18 cellular contexts compared by ENCODE assay signal in the genomic region with DNA sequence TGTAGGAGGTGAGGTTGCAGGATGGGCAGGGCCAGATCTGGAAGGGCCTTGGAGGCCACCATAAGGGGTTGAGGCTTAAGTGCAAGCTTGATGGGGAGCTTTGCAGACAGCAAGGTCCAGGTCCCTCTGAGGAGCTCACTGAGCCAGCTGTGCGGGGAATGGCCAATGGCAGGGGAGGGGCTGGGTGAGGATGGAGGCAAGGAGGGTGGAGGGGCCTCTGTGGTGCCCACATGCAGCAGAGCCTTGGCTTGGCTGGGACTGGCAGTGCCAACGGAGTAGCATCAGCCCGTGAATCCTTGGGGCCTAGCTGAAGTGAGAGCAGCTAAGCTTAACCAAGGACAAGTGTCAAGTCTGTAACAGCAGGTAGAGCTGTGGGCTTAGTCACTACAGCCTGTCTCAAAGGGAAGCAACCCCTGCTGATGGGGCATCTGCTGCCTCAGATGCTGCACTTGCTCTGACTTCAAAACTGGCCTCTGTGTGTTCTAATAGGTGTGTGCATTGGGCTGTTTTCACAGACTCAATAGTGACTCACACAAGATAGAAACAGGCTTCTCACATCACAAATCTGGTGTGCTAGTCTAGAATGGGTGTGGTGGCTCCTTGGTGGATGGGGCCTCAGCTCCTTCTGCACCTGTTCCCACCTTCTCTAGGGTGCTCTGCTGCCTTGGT.
"Had no signal": no experiment of that assay in that cellular context is flagged by ENCODE, and none has a peak within 500 bp of the region (broad histone marks: within the 10 kb centered on the region; RNA-seq: fewer than 3 reads in every experiment).

No MANE protein-coding gene starts in this region.

- ATAC-seq: gastroesophageal sphincter had no signal

- H3K4me1 ChIP-seq: gastroesophageal sphincter, heart left ventricle, left ventricle myocardium inferior, prostate gland, right atrium auricular region, suprapubic skin, transverse colon, vagina had no signal

- DNase-seq: activated B cell treated with CpG ODN at 0.5 μM for 24 hours; activated CD4-positive, alpha-beta T cell treated with anti-CD3 and anti-CD28 coated beads, Interleukin-2, amount 10 ng/mL, durations not matched to agents 24 days and 14 days; activated naive CD4-positive, alpha-beta T cell; activated naive CD8-positive, alpha-beta T cell treated with anti-CD3 and anti-CD28 coated beads for 36 hours; amniotic stem cell; cortex of kidney; heart left ventricle; left ventricle myocardium inferior; mammary epithelial cell; stimulated activated CD4-positive, alpha-beta T cell treated with anti-CD3 and anti-CD28 coated beads, Interleukin-2, amount 100 ng/mL, for 24 hours; transverse colon had no signal

- H3K4me3 ChIP-seq: gastroesophageal sphincter, heart left ventricle, left ventricle myocardium inferior, prostate gland, right atrium auricular region, suprapubic skin, transverse colon, vagina had no signal

- H3K9me3 ChIP-seq: prostate gland, right atrium auricular region, suprapubic skin, transverse colon, vagina had no signal

- H3K27ac ChIP-seq: gastroesophageal sphincter, heart left ventricle, left ventricle myocardium inferior, prostate gland, right atrium auricular region, suprapubic skin, transverse colon, vagina had no signal

- FAIRE-seq: endometrium, TTC549 had no signal

- H3K27me3 ChIP-seq: gastroesophageal sphincter, heart left ventricle, right atrium auricular region, suprapubic skin, transverse colon, vagina had no signal

- H3K36me3 ChIP-seq: heart left ventricle, left ventricle myocardium inferior, prostate gland, right atrium auricular region, suprapubic skin, vagina had no signal
